In the genomic region with DNA sequence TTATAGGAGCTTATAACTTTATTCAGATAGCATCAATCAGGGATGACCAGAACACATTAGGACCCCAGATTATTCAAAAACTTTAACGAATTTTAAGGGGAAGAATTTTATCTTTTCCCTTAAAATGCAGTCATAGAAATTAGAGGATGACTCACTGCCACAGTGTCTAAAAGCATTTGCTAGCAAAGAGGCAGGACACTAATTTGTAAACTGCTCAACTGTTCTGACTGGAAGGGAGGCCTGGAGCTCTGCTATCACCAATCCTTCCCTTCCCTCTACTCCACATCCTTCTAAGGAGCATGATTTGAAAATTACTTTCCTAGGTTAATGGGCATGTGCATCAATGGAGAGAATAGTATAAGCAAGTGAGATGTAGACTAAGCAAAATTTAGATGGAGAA, we compare ENCODE assay signal across 26 cellular contexts. TPM values are rescaled to one million over a fixed set of nuclear protein-coding genes. Genes with fewer than 3 reads are reported as not detected.
"Had no signal": no experiment of that assay in that cellular context is flagged by ENCODE, and none has a peak within 500 bp of the region (broad histone marks: within the 10 kb centered on the region; RNA-seq: fewer than 3 reads in every experiment).

No MANE protein-coding gene starts in this region.

- H3K4me2 ChIP-seq: smooth muscle cell had no signal

- H3K9me3 ChIP-seq: left ventricle myocardium inferior, ovary, right atrium auricular region, right lobe of liver, stomach, testis, thyroid gland, transverse colon, upper lobe of left lung, vagina had no signal

- H3K9me3 Mint-ChIP-seq: mesothelial cell of epicardium; natural killer cell treated with Interleukin-12 subunit alpha and Interleukin-12 subunit beta and Interleukin-15 and Interleukin-18, amount 100 ng/mL, for 72 hours; stimulated activated memory B cell treated with anti-CD40 and anti-IgM and Interleukin-4, amounts not matched to agents 10 μg/mL and 1 μg/mL and 100 μg/mL, for 72 hours had no signal

- H3K4me3 Mint-ChIP-seq: mesothelial cell of epicardium; naive B cell; natural killer cell treated with Interleukin-12 subunit alpha and Interleukin-12 subunit beta and Interleukin-15 and Interleukin-18, amount 100 ng/mL, for 72 hours; stimulated activated memory B cell treated with anti-CD40 and anti-IgM and Interleukin-4, amounts not matched to agents 10 μg/mL and 1 μg/mL and 100 μg/mL, for 72 hours had no signal

- H3K4me1 ChIP-seq: transverse colon, upper lobe of left lung, vagina had no signal

- H3K27me3 ChIP-seq: ovary, right atrium auricular region, right lobe of liver, stomach, testis, thyroid gland, transverse colon, upper lobe of left lung, vagina had no signal

- DNase-seq: islet precursor cell; left ventricle myocardium inferior; mesendoderm; naive B cell; ovary; right lobe of liver; stimulated activated CD4-positive, alpha-beta T cell treated with anti-CD3 and anti-CD28 coated beads, Interleukin-1b, Interleukin-23, amount 100 ng/mL, for 48 hours; stimulated activated CD4-positive, alpha-beta T cell treated with anti-CD3 and anti-CD28 coated beads, Interleukin-2, amount 100 ng/mL, for 48 hours; stimulated activated CD4-positive, alpha-beta T cell treated with anti-CD3 and anti-CD28 coated beads, Interleukin-4, amount 100 ng/mL, for 4 hours; stimulated activated CD8-positive, alpha-beta memory T cell treated with anti-CD3 and anti-CD28 coated beads, Interleukin-4, amount 100 ng/mL, for 48 hours; stimulated activated naive CD8-positive, alpha-beta T cell treated with anti-CD3 and anti-CD28 coated beads, Interleukin-15, Interleukin-2, amounts not matched to agents 100 U/mL and 50 U/mL, for 24 hours; stomach; testis; thyroid gland; transverse colon; upper lobe of left lung had no signal

- H3K27me3 Mint-ChIP-seq: naive B cell; natural killer cell treated with Interleukin-12 subunit alpha and Interleukin-12 subunit beta and Interleukin-15 and Interleukin-18, amount 100 ng/mL, for 72 hours; progenitor cell of endocrine pancreas; stimulated activated memory B cell treated with anti-CD40 and anti-IgM and Interleukin-4, amounts not matched to agents 10 μg/mL and 1 μg/mL and 100 μg/mL, for 72 hours had no signal

- H3K27ac Mint-ChIP-seq: mesothelial cell of epicardium; naive B cell; natural killer cell treated with Interleukin-12 subunit alpha and Interleukin-12 subunit beta and Interleukin-15 and Interleukin-18, amount 100 ng/mL, for 72 hours; progenitor cell of endocrine pancreas; stimulated activated memory B cell treated with anti-CD40 and anti-IgM and Interleukin-4, amounts not matched to agents 10 μg/mL and 1 μg/mL and 100 μg/mL, for 72 hours had no signal

- H3K4me3 ChIP-seq: left ventricle myocardium inferior, lung, ovary, right atrium auricular region, right lobe of liver, smooth muscle cell, stomach, testis, thyroid gland, transverse colon, upper lobe of left lung, vagina had no signal

- ATAC-seq: natural killer cell treated with Interleukin-12 subunit alpha and Interleukin-12 subunit beta and Interleukin-15 and Interleukin-18, amount 100 ng/mL, for 72 hours; right lobe of liver; stimulated activated memory B cell treated with anti-CD40 and anti-IgM and Interleukin-4, amounts not matched to agents 10 μg/mL and 1 μg/mL and 100 μg/mL, for 72 hours; stimulated activated naive CD8-positive, alpha-beta T cell treated with anti-CD3 and anti-CD28 coated beads, Interleukin-15, Interleukin-2, amounts not matched to agents 100 U/mL and 50 U/mL, for 24 hours had no signal

- H3K4me1 Mint-ChIP-seq: mesothelial cell of epicardium; naive B cell; stimulated activated memory B cell treated with anti-CD40 and anti-IgM and Interleukin-4, amounts not matched to agents 10 μg/mL and 1 μg/mL and 100 μg/mL, for 72 hours had no signal

- H3K27ac ChIP-seq: left ventricle myocardium inferior, ovary, right atrium auricular region, right lobe of liver, stomach, testis, thyroid gland, transverse colon, upper lobe of left lung, vagina had no signal

- H3K36me3 ChIP-seq: ovary had no signal

RNA-seq across cellular contexts. Expression of a gene that starts 45.6 kb away (rescaled TPM):
- total RNA-seq: left ventricle myocardium inferior, pulmonary artery endothelial cell, right atrium auricular region, skeletal muscle tissue, smooth muscle cell, thyroid gland, vagina had no signal
